ENCODE assay signal across 1 cellular context in genomic region chr6:3287976-3288707, GRCh38.
TF ChIP-seq lines count a peak whose summit lies in the region.

No MANE protein-coding gene starts in this region.

TF ChIP-seq in K562, 482 proteins besides CTCF, POLR2A, EP300 and RAD21 (continued from another document and continues in another):
- TF ChIP-seq MITF (IDR thresholded peaks at IDR 0.05): peak; percentile 71
- peak; percentile 82 for TF ChIP-seq LEF1 (IDR thresholded peaks at IDR 0.05)
- peak; percentile 98 for TF ChIP-seq NCOR1 (IDR thresholded peaks at IDR 0.05)
- TF ChIP-seq ZNF518B (CRISPR knock-in tag; IDR thresholded peaks at IDR 0.05): no peak
- TF ChIP-seq GABPB1 (CRISPR knock-in tag; IDR thresholded peaks at IDR 0.05): 0 out of 2 replicates have a peak, but pooled peaks have one; percentile 34
- no peak for TF ChIP-seq GABPA (tag; conservative IDR thresholded peaks at IDR 0.05; ENCODE audit: low read depth)
- TF ChIP-seq ZKSCAN8 (CRISPR knock-in tag; IDR thresholded peaks at IDR 0.05): peak; percentile 81; the same call in 1 of the 2 replicates
- TF ChIP-seq ATF2 (CRISPR knock-in tag; IDR thresholded peaks at IDR 0.05): no peak
- TF ChIP-seq MEIS2 (IDR thresholded peaks at IDR 0.05; ENCODE audit: partially characterized antibody): peak; percentile 30
- TF ChIP-seq, protein P1, sequence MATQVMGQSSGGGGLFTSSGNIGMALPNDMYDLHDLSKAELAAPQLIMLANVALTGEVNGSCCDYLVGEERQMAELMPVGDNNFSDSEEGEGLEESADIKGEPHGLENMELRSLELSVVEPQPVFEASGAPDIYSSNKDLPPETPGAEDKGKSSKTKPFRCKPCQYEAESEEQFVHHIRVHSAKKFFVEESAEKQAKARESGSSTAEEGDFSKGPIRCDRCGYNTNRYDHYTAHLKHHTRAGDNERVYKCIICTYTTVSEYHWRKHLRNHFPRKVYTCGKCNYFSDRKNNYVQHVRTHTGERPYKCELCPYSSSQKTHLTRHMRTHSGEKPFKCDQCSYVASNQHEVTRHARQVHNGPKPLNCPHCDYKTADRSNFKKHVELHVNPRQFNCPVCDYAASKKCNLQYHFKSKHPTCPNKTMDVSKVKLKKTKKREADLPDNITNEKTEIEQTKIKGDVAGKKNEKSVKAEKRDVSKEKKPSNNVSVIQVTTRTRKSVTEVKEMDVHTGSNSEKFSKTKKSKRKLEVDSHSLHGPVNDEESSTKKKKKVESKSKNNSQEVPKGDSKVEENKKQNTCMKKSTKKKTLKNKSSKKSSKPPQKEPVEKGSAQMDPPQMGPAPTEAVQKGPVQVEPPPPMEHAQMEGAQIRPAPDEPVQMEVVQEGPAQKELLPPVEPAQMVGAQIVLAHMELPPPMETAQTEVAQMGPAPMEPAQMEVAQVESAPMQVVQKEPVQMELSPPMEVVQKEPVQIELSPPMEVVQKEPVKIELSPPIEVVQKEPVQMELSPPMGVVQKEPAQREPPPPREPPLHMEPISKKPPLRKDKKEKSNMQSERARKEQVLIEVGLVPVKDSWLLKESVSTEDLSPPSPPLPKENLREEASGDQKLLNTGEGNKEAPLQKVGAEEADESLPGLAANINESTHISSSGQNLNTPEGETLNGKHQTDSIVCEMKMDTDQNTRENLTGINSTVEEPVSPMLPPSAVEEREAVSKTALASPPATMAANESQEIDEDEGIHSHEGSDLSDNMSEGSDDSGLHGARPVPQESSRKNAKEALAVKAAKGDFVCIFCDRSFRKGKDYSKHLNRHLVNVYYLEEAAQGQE (CRISPR knock-in tag; IDR thresholded peaks at IDR 0.05; ENCODE audit: low read depth): no peak
- peak; percentile 89 for TF ChIP-seq HES1 (IDR thresholded peaks at IDR 0.05; ENCODE audit: low read depth)
- no peak for TF ChIP-seq MTF1 (CRISPR knock-in tag; IDR thresholded peaks at IDR 0.05; ENCODE audit: borderline replicate concordance)
- no peak for TF ChIP-seq ERF (CRISPR knock-in tag; IDR thresholded peaks at IDR 0.05)
- TF ChIP-seq ZBED1 (IDR thresholded peaks at IDR 0.05): peak; percentile 95
- TF ChIP-seq XRCC3 (IDR thresholded peaks at IDR 0.05): no peak
- TF ChIP-seq ATF7 (IDR thresholded peaks at IDR 0.05): peak; percentile 71; the same call in 1 of the 2 replicates
- TF ChIP-seq FOXK2 (conservative IDR thresholded peaks at IDR 0.05 in 1 of 2, IDR thresholded peaks at IDR 0.05 in 1 of 2; ENCODE audit: low read depth in 2 of 2): no peak
- TF ChIP-seq RCOR1 (IDR thresholded peaks at IDR 0.05; ENCODE audit: borderline replicate concordance in 1 of 2, low read depth in 2 of 2, low read length in 2 of 2): peak; percentile 99 to 100
- TF ChIP-seq ZNF507 (tag; conservative IDR thresholded peaks at IDR 0.05): no peak
- no peak for TF ChIP-seq ZNF184 (CRISPR knock-in tag; IDR thresholded peaks at IDR 0.05)
- TF ChIP-seq, protein P2, sequence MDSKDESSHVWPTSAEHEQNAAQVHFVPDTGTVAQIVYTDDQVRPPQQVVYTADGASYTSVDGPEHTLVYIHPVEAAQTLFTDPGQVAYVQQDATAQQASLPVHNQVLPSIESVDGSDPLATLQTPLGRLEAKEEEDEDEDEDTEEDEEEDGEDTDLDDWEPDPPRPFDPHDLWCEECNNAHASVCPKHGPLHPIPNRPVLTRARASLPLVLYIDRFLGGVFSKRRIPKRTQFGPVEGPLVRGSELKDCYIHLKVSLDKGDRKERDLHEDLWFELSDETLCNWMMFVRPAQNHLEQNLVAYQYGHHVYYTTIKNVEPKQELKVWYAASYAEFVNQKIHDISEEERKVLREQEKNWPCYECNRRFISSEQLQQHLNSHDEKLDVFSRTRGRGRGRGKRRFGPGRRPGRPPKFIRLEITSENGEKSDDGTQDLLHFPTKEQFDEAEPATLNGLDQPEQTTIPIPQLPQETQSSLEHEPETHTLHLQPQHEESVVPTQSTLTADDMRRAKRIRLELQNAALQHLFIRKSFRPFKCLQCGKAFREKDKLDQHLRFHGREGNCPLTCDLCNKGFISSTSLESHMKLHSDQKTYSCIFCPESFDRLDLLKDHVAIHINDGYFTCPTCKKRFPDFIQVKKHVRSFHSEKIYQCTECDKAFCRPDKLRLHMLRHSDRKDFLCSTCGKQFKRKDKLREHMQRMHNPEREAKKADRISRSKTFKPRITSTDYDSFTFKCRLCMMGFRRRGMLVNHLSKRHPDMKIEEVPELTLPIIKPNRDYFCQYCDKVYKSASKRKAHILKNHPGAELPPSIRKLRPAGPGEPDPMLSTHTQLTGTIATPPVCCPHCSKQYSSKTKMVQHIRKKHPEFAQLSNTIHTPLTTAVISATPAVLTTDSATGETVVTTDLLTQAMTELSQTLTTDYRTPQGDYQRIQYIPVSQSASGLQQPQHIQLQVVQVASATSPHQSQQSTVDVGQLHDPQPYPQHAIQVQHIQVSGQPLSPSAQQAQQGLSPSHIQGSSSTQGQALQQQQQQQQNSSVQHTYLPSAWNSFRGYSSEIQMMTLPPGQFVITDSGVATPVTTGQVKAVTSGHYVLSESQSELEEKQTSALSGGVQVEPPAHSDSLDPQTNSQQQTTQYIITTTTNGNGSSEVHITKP (IDR thresholded peaks at IDR 0.05; ENCODE audit: partially characterized antibody): peak; percentile 35
- TF ChIP-seq E2F3 (CRISPR knock-in tag; IDR thresholded peaks at IDR 0.05): no peak
- TF ChIP-seq, protein P3, sequence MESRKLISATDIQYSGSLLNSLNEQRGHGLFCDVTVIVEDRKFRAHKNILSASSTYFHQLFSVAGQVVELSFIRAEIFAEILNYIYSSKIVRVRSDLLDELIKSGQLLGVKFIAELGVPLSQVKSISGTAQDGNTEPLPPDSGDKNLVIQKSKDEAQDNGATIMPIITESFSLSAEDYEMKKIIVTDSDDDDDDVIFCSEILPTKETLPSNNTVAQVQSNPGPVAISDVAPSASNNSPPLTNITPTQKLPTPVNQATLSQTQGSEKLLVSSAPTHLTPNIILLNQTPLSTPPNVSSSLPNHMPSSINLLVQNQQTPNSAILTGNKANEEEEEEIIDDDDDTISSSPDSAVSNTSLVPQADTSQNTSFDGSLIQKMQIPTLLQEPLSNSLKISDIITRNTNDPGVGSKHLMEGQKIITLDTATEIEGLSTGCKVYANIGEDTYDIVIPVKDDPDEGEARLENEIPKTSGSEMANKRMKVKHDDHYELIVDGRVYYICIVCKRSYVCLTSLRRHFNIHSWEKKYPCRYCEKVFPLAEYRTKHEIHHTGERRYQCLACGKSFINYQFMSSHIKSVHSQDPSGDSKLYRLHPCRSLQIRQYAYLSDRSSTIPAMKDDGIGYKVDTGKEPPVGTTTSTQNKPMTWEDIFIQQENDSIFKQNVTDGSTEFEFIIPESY (CRISPR knock-in tag; IDR thresholded peaks at IDR 0.05): peak; percentile 59; the same call in 1 of the 2 replicates
- TF ChIP-seq CHAMP1 (IDR thresholded peaks at IDR 0.05): peak; percentile 68; the same call in 1 of the 2 replicates
- no peak for TF ChIP-seq FUS (optimal IDR thresholded peaks at IDR 0.05; ENCODE audit: low read depth, low read length)
- no peak for TF ChIP-seq GTF3C2 (IDR thresholded peaks at IDR 0.05; ENCODE audit: borderline replicate concordance, extremely low read depth, insufficient read length)
- TF ChIP-seq RNF2 (IDR thresholded peaks at IDR 0.05): peak; percentile 94
- TF ChIP-seq ZNF41 (CRISPR knock-in tag; conservative IDR thresholded peaks at IDR 0.05): peak; percentile 44; the same call in 1 of the 2 replicates
- TF ChIP-seq MCM5 (IDR thresholded peaks at IDR 0.05; ENCODE audit: low read depth): no peak
- TF ChIP-seq SP1 (CRISPR knock-in tag; IDR thresholded peaks at IDR 0.05): no peak
- TF ChIP-seq ZNF644 (tag; IDR thresholded peaks at IDR 0.05; ENCODE audit: low read depth): 0 out of 2 replicates have a peak, but pooled peaks have one; percentile 16
- TF ChIP-seq SLC30A9 (CRISPR knock-in tag; IDR thresholded peaks at IDR 0.05): no peak
- no peak for TF ChIP-seq ZNF780A (CRISPR knock-in tag; IDR thresholded peaks at IDR 0.05)
- TF ChIP-seq ELF2 (CRISPR knock-in tag; IDR thresholded peaks at IDR 0.05): no peak
- peak; percentile 93 for TF ChIP-seq NFIC (IDR thresholded peaks at IDR 0.05)
- TF ChIP-seq SAP30 (IDR thresholded peaks at IDR 0.05; ENCODE audit: borderline replicate concordance, insufficient read depth, low read depth, low read length, poor library complexity, severe bottlenecking): no peak
- TF ChIP-seq MTA3 (IDR thresholded peaks at IDR 0.05; ENCODE audit: borderline replicate concordance): peak; percentile 45; the same call in 1 of the 2 replicates
